ENCODE assay signal across 8 cellular contexts in the genomic region with DNA sequence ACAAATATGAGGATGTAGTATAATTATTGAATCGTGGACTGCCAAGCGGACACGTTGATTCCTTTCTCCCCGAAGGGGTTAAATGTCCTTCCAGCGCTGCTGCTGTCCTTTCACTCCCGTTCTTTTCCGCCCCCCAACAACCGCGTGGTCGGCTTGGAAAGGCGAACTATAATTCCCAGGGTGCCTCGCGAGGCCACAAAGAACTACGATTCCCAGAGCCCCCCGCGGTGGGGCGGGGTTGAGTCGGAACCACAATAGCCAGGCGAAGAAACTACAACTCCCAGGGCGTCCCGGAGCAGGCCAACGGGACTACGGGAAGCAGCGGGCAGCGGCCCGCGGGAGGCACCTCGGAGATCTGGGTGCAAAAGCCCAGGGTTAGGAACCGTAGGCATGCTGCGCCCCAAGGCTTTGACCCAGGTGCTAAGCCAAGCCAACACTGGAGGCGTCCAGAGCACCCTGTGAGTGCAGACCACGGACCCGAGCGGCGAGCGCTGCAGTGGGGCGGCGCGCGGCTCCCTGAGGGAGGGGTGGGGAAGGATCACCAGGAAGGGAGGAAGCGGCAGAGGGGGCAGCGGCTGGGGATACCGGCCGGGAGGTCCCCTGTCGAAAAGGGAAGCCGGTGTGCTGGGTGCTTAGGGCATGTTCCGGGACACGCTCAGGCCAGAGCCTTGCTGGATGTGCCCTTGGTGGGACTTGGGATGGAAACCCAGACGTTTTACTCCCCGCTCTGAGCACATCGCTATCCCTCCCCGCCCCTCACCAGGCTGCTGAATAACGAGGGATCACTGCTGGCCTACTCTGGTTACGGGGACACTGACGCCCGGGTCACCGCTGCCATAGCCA. TPM values are rescaled to one million over a fixed set of nuclear protein-coding genes. Genes with fewer than 3 reads are reported as not detected.
DNase-seq lines count a peak whose midpoint lies in the region; ATAC-seq and TF ChIP-seq lines count a peak whose summit lies in the region.

A gene (plus strand): TSS at position 283 of the 843 bp plus-strand sequence. CDS start 108 bp downstream, at position 391.

- peaks cover 33% of the 10 kb centered on the region for H3K36me3 Mint-ChIP-seq in nephron progenitor cell (ENCODE audit: low read depth)

- H3K27me3 ChIP-seq in H7 (ENCODE audit: control insufficient read depth, insufficient read depth, low read length) = no peaks in the 10 kb centered on the region

- ATAC-seq in stimulated activated naive CD8-positive, alpha-beta T cell treated with anti-CD3 and anti-CD28 coated beads, Interleukin-15, amount 100 ng/mL, for 72 hours = peak; percentile 79

- H3K4me3 Mint-ChIP-seq in nephron progenitor cell = peak within 1 kb of the TSS; percentile 96
- peak within 1 kb of the TSS; percentile 98 to 99 for H3K4me3 Mint-ChIP-seq in stimulated activated naive CD8-positive, alpha-beta T cell treated with anti-CD3 and anti-CD28 coated beads, Interleukin-15, amount 100 ng/mL, for 72 hours

- H3K4me3 ChIP-seq in H7 (ENCODE audit: insufficient read depth, low read depth, low read length) (peak within 1 kb of the TSS; percentile 100), fibroblast of the aortic adventitia (ENCODE audit: low read depth, low read length) (peak within 1 kb of the TSS; percentile 81)

- H3K4me1 Mint-ChIP-seq in nephron progenitor cell = peaks cover 32% of the 10 kb centered on the region
- peaks cover 38% of the 10 kb centered on the region for H3K4me1 Mint-ChIP-seq in stimulated activated naive CD8-positive, alpha-beta T cell treated with anti-CD3 and anti-CD28 coated beads, Interleukin-15, amount 100 ng/mL, for 72 hours

- no peaks in the 10 kb centered on the region for H3K27me3 Mint-ChIP-seq in nephron progenitor cell (ENCODE audit: low read depth, poor library complexity)
- no peaks in the 10 kb centered on the region for H3K27me3 Mint-ChIP-seq in stimulated activated naive CD8-positive, alpha-beta T cell treated with anti-CD3 and anti-CD28 coated beads, Interleukin-15, amount 100 ng/mL, for 72 hours

- H3K27ac Mint-ChIP-seq in nephron progenitor cell = peak within 1 kb of the TSS; percentile 100
- H3K27ac Mint-ChIP-seq in stimulated activated naive CD8-positive, alpha-beta T cell treated with anti-CD3 and anti-CD28 coated beads, Interleukin-15, amount 100 ng/mL, for 72 hours = peak within 1 kb of the TSS; percentile 95 to 98

- H3K36me3 ChIP-seq in H7 (replicated peaks; ENCODE audit: control insufficient read depth, insufficient read depth, low read length) = peaks cover 9% of the 10 kb centered on the region

- no peaks in the 10 kb centered on the region for H3K9me3 Mint-ChIP-seq in nephron progenitor cell
- H3K9me3 Mint-ChIP-seq in stimulated activated naive CD8-positive, alpha-beta T cell treated with anti-CD3 and anti-CD28 coated beads, Interleukin-15, amount 100 ng/mL, for 72 hours = no peaks in the 10 kb centered on the region

- no peak for TF ChIP-seq CTCF in fibroblast of the aortic adventitia (IDR thresholded peaks at IDR 0.05; ENCODE audit: insufficient read depth, low read length)
- no peak for TF ChIP-seq CTCF in nephron progenitor cell (IDR thresholded peaks at IDR 0.05)

- DNase-seq in EL (peak; percentile 98), H7 (peak; percentile 95), M059J (ENCODE audit: low read depth) (peak; percentile 98), SHP77 (lab: John Stamatoyannopoulos, UW) (peak; percentile 100), fibroblast of the aortic adventitia (ENCODE audit: low read depth) (peak; percentile 92), nephron progenitor cell (peak; percentile 97)
- DNase-seq in activated effector memory CD4-positive, alpha-beta T cell treated with Interleukin-2 at 50 U/mL for 16 hours = peak; percentile 93
- DNase-seq in stimulated activated naive CD8-positive, alpha-beta T cell treated with anti-CD3 and anti-CD28 coated beads, Interleukin-15, amount 100 ng/mL, for 72 hours = peak; percentile 92 to 95

RNA-seq across cellular contexts. Expression of the gene that starts here (rescaled TPM):
- 58.0 and 74.1 TPM in 2 replicates for total RNA-seq in H7 (2014; rRNA removed; shearing (Covaris generic))
- 41.7 and 60.2 TPM in 2 replicates for total RNA-seq in M059J (2014; rRNA removed; shearing (Covaris generic))
- 40.4 and 74.7 TPM in 2 replicates for total RNA-seq in fibroblast of the aortic adventitia (ENCODE audit: low replicate concordance)

Comparison
In these comparisons a context has a peak if more than half of its experiments do, and no peak if none do; other contexts are left out.
1. Peak in every context shown above with its lines: DNase-seq, ATAC-seq and H3K4me3 ChIP-seq.